Comparison of ENCODE assay signal across 34 cellular contexts in genomic region chr16:54706406-54706805, GRCh38.
"Had no signal": no experiment of that assay in that cellular context is flagged by ENCODE, and none has a peak within 500 bp of the region (broad histone marks: within the 10 kb centered on the region; RNA-seq: fewer than 3 reads in every experiment).

No MANE protein-coding gene starts in this region.

- H3K4me3 ChIP-seq: adrenal gland, ascending aorta, body of pancreas, breast epithelium, cardiac muscle cell had no signal

- H3K4me1 ChIP-seq: adrenal gland, ascending aorta, body of pancreas, breast epithelium had no signal

- H3K27ac ChIP-seq: adrenal gland, ascending aorta, body of pancreas, brain microvascular endothelial cell, breast epithelium, cardiac muscle cell had no signal

- DNase-seq: activated effector memory CD4-positive, alpha-beta T cell treated with anti-CD3 and anti-CD28 coated beads, Interleukin-2, amount 50 U/mL, for 16 hours; activated effector memory CD4-positive, alpha-beta T cell treated with Interleukin-2 at 50 U/mL for 16 hours; activated gamma-delta T cell; activated gamma-delta T cell treated with Interleukin-2 at 50 U/mL for 16 hours; activated naive CD4-positive, alpha-beta T cell; activated naive CD4-positive, alpha-beta T cell treated with anti-CD3 and anti-CD28 coated beads for 36 hours; activated naive CD4-positive, alpha-beta T cell treated with anti-CD3 and anti-CD28 coated beads, Interleukin-2, amount 10 ng/mL, durations not matched to agents 7 days and 5 days; activated naive CD4-positive, alpha-beta T cell treated with anti-CD3 and anti-CD28 coated beads, Interleukin-2, amount 50 U/mL, for 16 hours; activated naive CD4-positive, alpha-beta T cell treated with Interleukin-2 at 50 U/mL for 16 hours; activated naive CD8-positive, alpha-beta T cell treated with anti-CD3 and anti-CD28 coated beads for 36 hours; activated naive CD8-positive, alpha-beta T cell treated with anti-CD3 and anti-CD28 coated beads, Interleukin-2, amount 10 ng/mL, durations not matched to agents 7 days and 5 days; activated naive CD8-positive, alpha-beta T cell treated with anti-CD3 and anti-CD28 coated beads, Interleukin-2, amount 50 U/mL, for 24 hours; activated T-cell treated with anti-CD3 and anti-CD28 coated beads, Interleukin-2, amount 50 U/mL, for 1 hour; activated T-cell treated with anti-CD3 and anti-CD28 coated beads, Interleukin-2, amount 50 U/mL, for 24 hours; activated T-cell treated with anti-CD3 and anti-CD28 coated beads, Interleukin-2, amount 50 U/mL, for 4 hours; activated T-cell treated with anti-CD3 and anti-CD28 coated beads, Interleukin-2, amount 50 U/mL, for 48 hours; activated T-cell treated with anti-CD3 and anti-CD28 coated beads, Interleukin-2, amount 50 U/mL, for 72 hours; adrenal gland; amniotic stem cell; amygdala; anterior cingulate cortex; aorta; body of pancreas; brain microvascular endothelial cell; caudate nucleus; central memory CD4-positive, alpha-beta T cell; cerebellar nuclear complex had no signal

- FAIRE-seq: astrocyte, bronchial epithelial cell had no signal

- ATAC-seq: activated naive CD4-positive, alpha-beta T cell treated with anti-CD3 and anti-CD28 coated beads, Interleukin-2, amount 50 U/mL, for 72 hours; activated naive CD8-positive, alpha-beta T cell treated with anti-CD3 and anti-CD28 coated beads, Interleukin-2, amount 50 U/mL, for 24 hours; activated T-cell treated with anti-CD3 and anti-CD28 coated beads, Interleukin-2, amount 50 U/mL, for 4 hours; activated T-cell treated with anti-CD3 and anti-CD28 coated beads, Interleukin-2, amount 50 U/mL, for 72 hours; activated T-helper 17 cell treated with anti-CD3 and anti-CD28 coated beads, Interleukin-2, amount 50 U/mL, for 72 hours; body of pancreas had no signal

- H3K27me3 ChIP-seq: ascending aorta, body of pancreas, brain microvascular endothelial cell, breast epithelium, cardiac muscle cell had no signal

- H3K36me3 ChIP-seq: adrenal gland, ascending aorta, brain microvascular endothelial cell, breast epithelium, cardiac muscle cell had no signal
